Comparison of ENCODE assay signal across 7 cellular contexts in genomic region chr10:62926407-62926806, GRCh38.
"Had no signal": no experiment of that assay in that cellular context is flagged by ENCODE, and none has a peak within 500 bp of the region (broad histone marks: within the 10 kb centered on the region; RNA-seq: fewer than 3 reads in every experiment).

No MANE protein-coding gene starts in this region.

- FAIRE-seq: H1, K562 had no signal

- H3K27ac Mint-ChIP-seq: H9 had no signal

- H3K9ac ChIP-seq: GM23248 had no signal

- ATAC-seq: K562 had no signal

- DNase-seq: GM23248, H9, HCEC 1CT, IMR-90 had no signal

- H3K4me3 ChIP-seq: GM23248, K562 had no signal

- H3K4me3 Mint-ChIP-seq: H9 had no signal

- H3K27ac ChIP-seq: GM23248, HL-60 had no signal

- H3K4me1 Mint-ChIP-seq: H9 had no signal
